In genomic region chr19:36379510-36379819, GRCh38 we compare ENCODE assay signal across 8 cellular contexts. TPM values are rescaled to one million over a fixed set of nuclear protein-coding genes. Genes with fewer than 3 reads are reported as not detected.
DNase-seq lines count a peak whose midpoint lies in the region; ATAC-seq, FAIRE-seq and TF ChIP-seq lines count a peak whose summit lies in the region.

No MANE protein-coding gene starts in this region.

- no peaks in the 10 kb centered on the region for H3K36me3 ChIP-seq in OCI-LY3 (replicated peaks; ENCODE audit: low read depth, low read length)
- no peaks in the 10 kb centered on the region for H3K36me3 ChIP-seq in endodermal cell (ENCODE audit: control insufficient read depth, insufficient read depth, low read length)
- no peaks in the 10 kb centered on the region for H3K36me3 ChIP-seq in neutrophil

- H3K4me3 ChIP-seq in OCI-LY3 (ENCODE audit: low read length), result peak overlapping the region; percentile 89
- peak overlapping the region; percentile 90 for H3K4me3 ChIP-seq in endodermal cell (ENCODE audit: low read length)
- peak overlapping the region; percentile 66 to 74 for H3K4me3 ChIP-seq in neutrophil (ENCODE audit: low read depth in 1 of 2, low read length in 1 of 2)

- H3K36me3 Mint-ChIP-seq in CD4-positive, alpha-beta T cell (ENCODE audit: low read depth), result peaks cover 54% of the 10 kb centered on the region
- peaks cover 10% of the 10 kb centered on the region for H3K36me3 Mint-ChIP-seq in endodermal cell (ENCODE audit: low read depth)

- no peak for DNase-seq in CD4-positive, alpha-beta T cell
- DNase-seq in endodermal cell (no peak), COLO829 (ENCODE audit: low spot score) (no peak), urothelium cell line (ENCODE audit: low spot score) (no peak), midbrain (lab: John Stamatoyannopoulos, UW) (no peak)
- DNase-seq in activated effector memory CD4-positive, alpha-beta T cell treated with anti-CD3 and anti-CD28 coated beads, Interleukin-2, amount 50 U/mL, for 16 hours, result no peak

- peak overlapping the region; percentile 56 for H3K4me3 Mint-ChIP-seq in CD4-positive, alpha-beta T cell
- peak overlapping the region; percentile 95 for H3K4me3 Mint-ChIP-seq in endodermal cell

- H3K27ac ChIP-seq in CD4-positive, alpha-beta T cell (ENCODE audit: low read depth, low read length), result peak overlapping the region; percentile 74
- H3K27ac ChIP-seq in OCI-LY3 (ENCODE audit: low read length) (no peak overlapping the region), endodermal cell (ENCODE audit: low read depth, low read length) (no peak overlapping the region), neutrophil (no peak overlapping the region)

- no peaks in the 10 kb centered on the region for H3K27me3 Mint-ChIP-seq in CD4-positive, alpha-beta T cell
- no peaks in the 10 kb centered on the region for H3K27me3 Mint-ChIP-seq in endodermal cell (ENCODE audit: insufficient read depth)

- H3K4me1 ChIP-seq in OCI-LY3 (ENCODE audit: low read length), result peaks cover 20% of the 10 kb centered on the region
- peaks cover 3% of the 10 kb centered on the region for H3K4me1 ChIP-seq in endodermal cell (ENCODE audit: control insufficient read depth, insufficient read depth, low read length)
- H3K4me1 ChIP-seq in neutrophil (ENCODE audit: control insufficient read depth in 1 of 2, insufficient read depth in 1 of 2, low read depth in 1 of 2, low read length in 1 of 2), result peaks cover 7 to 11% of the 10 kb centered on the region in 2 experiments

- H4K20me1 ChIP-seq in OCI-LY3 (ENCODE audit: insufficient read depth, low read length), result no peaks in the 10 kb centered on the region

- H3K4me1 Mint-ChIP-seq in CD4-positive, alpha-beta T cell (ENCODE audit: low read depth), result peaks cover 21% of the 10 kb centered on the region
- H3K4me1 Mint-ChIP-seq in endodermal cell, result peaks cover 22% of the 10 kb centered on the region

- POLR2A ChIA-PET in CD4-positive, alpha-beta T cell (lab: Charles Lee), result interaction anchor here (0.8 to 2.9 kb wide), 11 partner anchors 110 to 1400 kb away, joined by 3 to 23 read pairs (median 5); partner anchors contain the start of genes ZNF146, ZNF260, ZNF382 and ZNF383

- H3K9ac ChIP-seq in OCI-LY3 (ENCODE audit: low read length) (peak overlapping the region; percentile 35; the same call in 1 of the 2 replicates), endodermal cell (ENCODE audit: extremely low read depth, low read length, poor library complexity, severe bottlenecking) (no peak overlapping the region)

- peak overlapping the region; percentile 95; the same call in 1 of the 2 replicates for H2AFZ ChIP-seq in OCI-LY3 (ENCODE audit: low read depth, low read length)

- TF ChIP-seq CTCF in CD4-positive, alpha-beta T cell (IDR thresholded peaks at IDR 0.05), result no peak
- TF ChIP-seq CTCF in OCI-LY3 (IDR thresholded peaks at IDR 0.05; ENCODE audit: low read depth, low read length) (no peak), endodermal cell (conservative IDR thresholded peaks at IDR 0.05) (no peak), neutrophil (IDR thresholded peaks at IDR 0.05) (no peak)

- ATAC-seq in CD4-positive, alpha-beta T cell (ENCODE audit: poor library complexity), result no peak

- WGBS in endodermal cell (ENCODE audit: insufficient coverage in 1 of 2, insufficient read length in 1 of 2), 2 experiments, result 86 to 95% methylated on average over 6 to 10 of the region's 10 CpGs

- peaks cover 6% of the 10 kb centered on the region for H3K9me3 Mint-ChIP-seq in CD4-positive, alpha-beta T cell
- no peaks in the 10 kb centered on the region for H3K9me3 Mint-ChIP-seq in endodermal cell

- CTCF ChIA-PET in CD4-positive, alpha-beta T cell (lab: Charles Lee), result interaction anchor here (1.4 kb wide), 1 partner anchor 470 kb away, joined by 7 read pairs; the partner anchor contains the start of gene ZNF345

- peak overlapping the region; percentile 99 for H3K27ac Mint-ChIP-seq in CD4-positive, alpha-beta T cell
- H3K27ac Mint-ChIP-seq in endodermal cell, result peak overlapping the region; percentile 20

- peaks cover 10% of the 10 kb centered on the region for H3K9me3 ChIP-seq in CD4-positive, alpha-beta T cell (ENCODE audit: control insufficient read depth, low read length)
- H3K9me3 ChIP-seq in OCI-LY3 (ENCODE audit: insufficient read depth, low read length), result no peaks in the 10 kb centered on the region
- H3K9me3 ChIP-seq in endodermal cell (ENCODE audit: control insufficient read depth, low read length), result peaks cover 8% of the 10 kb centered on the region
- H3K9me3 ChIP-seq in neutrophil, result no peaks in the 10 kb centered on the region

- intact Hi-C loops in CD4-positive, alpha-beta T cell (cut with DNase I, micrococcal nuclease), result loop anchor here (1.0 to 5.0 kb wide), 15 partner anchors 38 to 1093 kb away; partner anchors contain the start of genes ZNF568 (in 2 of the 2), ZNF829 (in 2 of the 2), ZFP82 (in 1 of the 2) and ZNF146 (in 1 of the 2)

- H3K79me2 ChIP-seq in OCI-LY3 (ENCODE audit: low read length), result 0 out of 2 replicates have a peak, but pooled peaks cover 10% of the 10 kb centered on the region

- FAIRE-seq in urothelium cell line (lab: Jason Lieb, UNC), result no peak

- no peaks in the 10 kb centered on the region for H3K27me3 ChIP-seq in CD4-positive, alpha-beta T cell (ENCODE audit: control insufficient read depth, insufficient read depth, low read length)
- H3K27me3 ChIP-seq in OCI-LY3 (ENCODE audit: low read depth, low read length), result no peaks in the 10 kb centered on the region
- H3K27me3 ChIP-seq in endodermal cell (ENCODE audit: control insufficient read depth, insufficient read depth, low read length, poor library complexity, severe bottlenecking), result no peaks in the 10 kb centered on the region
- no peaks in the 10 kb centered on the region for H3K27me3 ChIP-seq in neutrophil

- H3K4me2 ChIP-seq in OCI-LY3 (ENCODE audit: low read length), result peak overlapping the region; percentile 90

RNA-seq across cellular contexts. Expression of gene ZFP14, which starts 0.5 kb away (rescaled TPM):
- total RNA-seq in CD4-positive, alpha-beta T cell, result 1 to 10 TPM; 3.7 to 4.4 TPM
- 10 to 100 TPM in 1 of 2 donors, 1 to 10 TPM in 1; 9.2 to 11.1 TPM for total RNA-seq in endodermal cell
- polyA plus RNA-seq in endodermal cell (2013, experiment 1 of 2), result 8.2 TPM
- polyA plus RNA-seq in endodermal cell (2013, experiment 2 of 2), result 8.1 TPM

RNA-seq across cellular contexts. Expression of gene ZFP82, which starts 39.0 kb away (rescaled TPM):
- total RNA-seq in CD4-positive, alpha-beta T cell, result 1 to 10 TPM; 3.4 to 3.8 TPM
- total RNA-seq in endodermal cell, result 10 to 100 TPM; 16.0 to 21.6 TPM
- polyA plus RNA-seq in endodermal cell (2013, experiment 1 of 2), result 18.1 TPM
- 17.6 TPM for polyA plus RNA-seq in endodermal cell (2013, experiment 2 of 2)
